Comparison of ENCODE assay signal across 8 cellular contexts in the genomic region with DNA sequence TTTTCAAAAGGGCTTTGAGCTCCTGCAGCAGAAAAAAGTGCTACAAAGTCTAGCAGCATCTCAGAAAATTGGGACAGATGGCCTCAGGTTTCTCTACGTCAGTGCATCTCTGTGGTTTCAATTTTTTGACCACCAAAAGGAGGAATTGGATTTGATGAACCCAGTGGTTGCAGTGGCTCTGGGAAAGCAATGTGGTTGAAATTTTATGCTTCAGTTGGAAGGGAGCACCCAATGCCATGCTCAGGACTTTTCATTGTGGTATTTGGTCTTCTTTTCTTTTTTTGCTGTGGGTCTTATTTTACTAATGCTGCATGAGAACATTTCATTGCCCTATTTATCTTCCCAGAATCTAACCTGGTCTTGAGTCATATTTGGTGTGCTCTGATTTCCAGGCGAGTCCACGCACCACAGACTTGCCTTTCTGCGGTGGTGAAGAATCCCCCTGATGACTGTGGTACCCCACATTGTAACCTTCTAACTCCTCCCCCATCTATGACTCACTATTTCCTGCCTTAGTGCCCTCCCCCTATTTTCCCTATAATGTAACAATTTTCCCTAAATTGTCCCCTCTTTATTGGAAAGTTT. TPM values are rescaled to one million over a fixed set of nuclear protein-coding genes. Genes with fewer than 3 reads are reported as not detected.
DNase-seq lines count a peak whose midpoint lies in the region; ATAC-seq, FAIRE-seq and TF ChIP-seq lines count a peak whose summit lies in the region.

No MANE protein-coding gene starts in this region.

- H3K36me3 ChIP-seq in CD8-positive, alpha-beta T cell (ENCODE audit: insufficient read depth, low read length): no peaks in the 10 kb centered on the region
- no peaks in the 10 kb centered on the region for H3K36me3 ChIP-seq in left ventricle myocardium inferior

- POLR2A ChIA-PET in CD8-positive, alpha-beta T cell (lab: Charles Lee): interaction anchor here (4.5 kb wide), 1 partner anchor 54 kb away, joined by 27 read pairs; no protein-coding TSS in a partner anchor

- DNase-seq in CD8-positive, alpha-beta T cell: peak in 4 of 7 experiments; percentile 40 to 67 (median 49)
- DNase-seq in HT1080 (ENCODE audit: low read depth): peak; percentile 90
- peak; percentile 72 for DNase-seq in activated naive CD8-positive, alpha-beta T cell treated with anti-CD3 and anti-CD28 coated beads for 36 hours
- DNase-seq in stimulated activated naive CD8-positive, alpha-beta T cell treated with anti-CD3 and anti-CD28 coated beads, Interleukin-15, Interleukin-2, amounts not matched to agents 100 U/mL and 50 U/mL, for 24 hours: peak; percentile 74
- DNase-seq in left ventricle myocardium inferior: no peak
- no peak for DNase-seq in frontal cortex (ENCODE audit: low spot score in 2 of 2)

- H3K9me3 ChIP-seq in CD8-positive, alpha-beta T cell (ENCODE audit: low read length): no peaks in the 10 kb centered on the region
- H3K9me3 ChIP-seq in left ventricle myocardium inferior (replicated peaks): no peaks in the 10 kb centered on the region

- H3K9me3 Mint-ChIP-seq in CD8-positive, alpha-beta T cell: no peaks in the 10 kb centered on the region
- H3K9me3 Mint-ChIP-seq in activated naive CD8-positive, alpha-beta T cell treated with anti-CD3 and anti-CD28 coated beads for 36 hours: peaks cover 5% of the 10 kb centered on the region

- no peaks in the 10 kb centered on the region for H3K27me3 Mint-ChIP-seq in CD8-positive, alpha-beta T cell (ENCODE audit: low read depth)
- peaks cover 6% of the 10 kb centered on the region for H3K27me3 Mint-ChIP-seq in activated naive CD8-positive, alpha-beta T cell treated with anti-CD3 and anti-CD28 coated beads for 36 hours

- peaks cover 29% of the 10 kb centered on the region for H3K4me1 ChIP-seq in CD8-positive, alpha-beta T cell (ENCODE audit: insufficient read depth, low read length)
- peaks cover 7% of the 10 kb centered on the region for H3K4me1 ChIP-seq in left ventricle myocardium inferior

- H3K27me3 ChIP-seq in CD8-positive, alpha-beta T cell (ENCODE audit: insufficient read depth, low read length): no peaks in the 10 kb centered on the region
- H3K27me3 ChIP-seq in left ventricle myocardium inferior (ENCODE audit: low read depth): no peaks in the 10 kb centered on the region

- intact Hi-C loops in CD8-positive, alpha-beta T cell (cut with DNase I, micrococcal nuclease): no loop called here
- intact Hi-C loops in left ventricle myocardium inferior (cut with micrococcal nuclease): no loop called here

- no peak overlapping the region for H3K4me3 Mint-ChIP-seq in CD8-positive, alpha-beta T cell
- H3K4me3 Mint-ChIP-seq in activated naive CD8-positive, alpha-beta T cell treated with anti-CD3 and anti-CD28 coated beads for 36 hours: peak overlapping the region; percentile 47

- peaks cover 3% of the 10 kb centered on the region for H3K36me3 Mint-ChIP-seq in CD8-positive, alpha-beta T cell
- peaks cover 6% of the 10 kb centered on the region for H3K36me3 Mint-ChIP-seq in activated naive CD8-positive, alpha-beta T cell treated with anti-CD3 and anti-CD28 coated beads for 36 hours

- H3K27ac Mint-ChIP-seq in CD8-positive, alpha-beta T cell: peak overlapping the region; percentile 30
- peak overlapping the region; percentile 89 for H3K27ac Mint-ChIP-seq in activated naive CD8-positive, alpha-beta T cell treated with anti-CD3 and anti-CD28 coated beads for 36 hours

- TF ChIP-seq CTCF in CD8-positive, alpha-beta T cell (IDR thresholded peaks at IDR 0.05): no peak
- no peak for TF ChIP-seq CTCF in left ventricle myocardium inferior (IDR thresholded peaks at IDR 0.05; ENCODE audit: borderline replicate concordance)

- peaks cover 41% of the 10 kb centered on the region for H3K4me1 Mint-ChIP-seq in CD8-positive, alpha-beta T cell (ENCODE audit: low read depth)
- H3K4me1 Mint-ChIP-seq in activated naive CD8-positive, alpha-beta T cell treated with anti-CD3 and anti-CD28 coated beads for 36 hours: peaks cover 59% of the 10 kb centered on the region

- H3K27ac ChIP-seq in CD8-positive, alpha-beta T cell (ENCODE audit: low read depth, low read length): no peak overlapping the region
- H3K27ac ChIP-seq in left ventricle myocardium inferior (replicated peaks): no peak overlapping the region

- no peak for FAIRE-seq in frontal cortex (lab: Jason Lieb, UNC)

- peak; percentile 69 for ATAC-seq in CD8-positive, alpha-beta T cell
- ATAC-seq in GM21367 (IDR thresholded peaks at IDR 0.05; ENCODE audit: unreplicated experiment) (peak; percentile 56), HG02763 (IDR thresholded peaks at IDR 0.05; ENCODE audit: unreplicated experiment) (no peak)
- peak; percentile 64 for ATAC-seq in stimulated activated naive CD8-positive, alpha-beta T cell treated with anti-CD3 and anti-CD28 coated beads, Interleukin-15, Interleukin-2, amounts not matched to agents 100 U/mL and 50 U/mL, for 24 hours

- no peak overlapping the region for H3K4me3 ChIP-seq in CD8-positive, alpha-beta T cell (ENCODE audit: low read depth, low read length)
- no peak overlapping the region for H3K4me3 ChIP-seq in left ventricle myocardium inferior

- CTCF ChIA-PET in CD8-positive, alpha-beta T cell (lab: Charles Lee): interaction anchor here (0.9 to 18.3 kb wide), 8 partner anchors 15 to 399 kb away, joined by 3 to 405 read pairs (median 11); a partner anchor contains a TSS

RNA-seq across cellular contexts. Expression of a gene that starts 56.7 kb away (rescaled TPM):
- 100 to 1,000 TPM; 416 to 420 TPM for total RNA-seq in CD8-positive, alpha-beta T cell
- 13.7 and 15.5 TPM in 2 replicates for total RNA-seq in HT1080 (2014; rRNA removed; shearing (Covaris generic))
- 8.8 and 10.4 TPM in 2 replicates for polyA plus RNA-seq in HT1080 (2015; cell fraction: cytosol; rRNA removed)
- 9.1 and 9.8 TPM in 2 replicates for polyA plus RNA-seq in HT1080 (2015; cell fraction: nucleus; rRNA removed)
- 10 to 100 TPM; 72.6 to 75.9 TPM for total RNA-seq in activated naive CD8-positive, alpha-beta T cell treated with anti-CD3 and anti-CD28 coated beads for 36 hours
- 54.9 TPM for total RNA-seq in left ventricle myocardium inferior
- total RNA-seq in frontal cortex: 12.6 TPM

Comparison
In these comparisons a context has a peak if more than half of its experiments do, and no peak if none do; other contexts are left out.
1. DNase-seq: peak in CD8-positive, alpha-beta T cell (4 of 7), HT1080 (single experiment), activated naive CD8-positive, alpha-beta T cell treated with anti-CD3 and anti-CD28 coated beads for 36 hours (single experiment) and stimulated activated naive CD8-positive, alpha-beta T cell treated with anti-CD3 and anti-CD28 coated beads, Interleukin-15, Interleukin-2, amounts not matched to agents 100 U/mL and 50 U/mL, for 24 hours (single experiment); none in left ventricle myocardium inferior (single experiment) and frontal cortex (0 of 2).